ENCODE assay signal across 16 cellular contexts in genomic region chr16:83969771-83970429, GRCh38. TPM values are rescaled to one million over a fixed set of nuclear protein-coding genes. Genes with fewer than 3 reads are reported as not detected.
DNase-seq lines count a peak whose midpoint lies in the region; ATAC-seq and TF ChIP-seq lines count a peak whose summit lies in the region.
"Had no signal": no experiment of that assay in that cellular context is flagged by ENCODE, and none has a peak within 500 bp of the region (broad histone marks: within the 10 kb centered on the region; RNA-seq: fewer than 3 reads in every experiment).

No MANE protein-coding gene starts in this region.

- no peak for ATAC-seq in activated B cell treated with CpG ODN at 0.5 μM for 24 hours (ENCODE audit: low read depth)
- ATAC-seq in left lobe of liver = peak; percentile 10
- peak; percentile 6 for ATAC-seq in sciatic nerve
- ATAC-seq in activated T-cell treated with anti-CD3 and anti-CD28 coated beads, Interleukin-2, amount 50 U/mL, for 4 hours = no peak
- ATAC-seq: activated CD8-positive, alpha-beta T cell treated with anti-CD3 and anti-CD28 coated beads, Interleukin-2, amount 10 ng/mL, durations not matched to agents 7 days and 5 days; activated T-helper 17 cell treated with anti-CD3 and anti-CD28 coated beads, Interleukin-2, amount 50 U/mL, for 72 hours; upper lobe of right lung had no signal

- no peak for TF ChIP-seq CTCF in activated B cell treated with CpG ODN at 0.5 μM for 24 hours (IDR thresholded peaks at IDR 0.05)

- no peaks in the 10 kb centered on the region for H3K4me1 ChIP-seq in effector memory CD4-positive, alpha-beta T cell (ENCODE audit: control insufficient read depth, insufficient read depth, low read length, poor library complexity, severe bottlenecking)
- H3K4me1 ChIP-seq: upper lobe of right lung had no signal

- H3K9me3 Mint-ChIP-seq in activated naive CD4-positive, alpha-beta T cell treated with anti-CD3 and anti-CD28 coated beads, Interleukin-2, amount 50 U/mL, for 24 hours = no peaks in the 10 kb centered on the region
- no peaks in the 10 kb centered on the region for H3K9me3 Mint-ChIP-seq in activated B cell treated with CpG ODN at 0.5 μM for 24 hours
- no peaks in the 10 kb centered on the region for H3K9me3 Mint-ChIP-seq in activated T-cell treated with anti-CD3 and anti-CD28 coated beads, Interleukin-2, amount 50 U/mL, for 4 hours
- H3K9me3 Mint-ChIP-seq: activated T-helper 17 cell treated with anti-CD3 and anti-CD28 coated beads, Interleukin-2, amount 50 U/mL, for 72 hours; CD4-positive, alpha-beta T cell had no signal

- CTCF ChIA-PET in activated B cell treated with CpG ODN at 0.5 μM for 24 hours (lab: Charles Lee) = no interaction called here

- H3K27ac Mint-ChIP-seq in activated naive CD4-positive, alpha-beta T cell treated with anti-CD3 and anti-CD28 coated beads, Interleukin-2, amount 50 U/mL, for 24 hours = no peak overlapping the region
- H3K27ac Mint-ChIP-seq in activated B cell treated with CpG ODN at 0.5 μM for 24 hours = no peak overlapping the region
- H3K27ac Mint-ChIP-seq: activated CD8-positive, alpha-beta T cell treated with anti-CD3 and anti-CD28 coated beads, Interleukin-2, amount 10 ng/mL, durations not matched to agents 7 days and 5 days; activated T-helper 17 cell treated with anti-CD3 and anti-CD28 coated beads, Interleukin-2, amount 50 U/mL, for 72 hours; CD4-positive, alpha-beta T cell had no signal

- POLR2A ChIA-PET in activated B cell treated with CpG ODN at 0.5 μM for 24 hours (lab: Charles Lee) = no interaction called here

- intact Hi-C loops in activated B cell treated with CpG ODN at 0.5 μM for 24 hours (cut with micrococcal nuclease) (no loop called here), sciatic nerve (cut with DNase I) (loop anchor here (5.0 to 10.0 kb wide), 3 partner anchors 82 to 515 kb away; no protein-coding TSS in a partner anchor)

- peaks cover 15% of the 10 kb centered on the region for H3K27me3 Mint-ChIP-seq in activated naive CD4-positive, alpha-beta T cell treated with anti-CD3 and anti-CD28 coated beads, Interleukin-2, amount 50 U/mL, for 24 hours
- peaks cover 29% of the 10 kb centered on the region for H3K27me3 Mint-ChIP-seq in activated B cell treated with CpG ODN at 0.5 μM for 24 hours
- peaks cover 26% of the 10 kb centered on the region for H3K27me3 Mint-ChIP-seq in activated T-cell treated with anti-CD3 and anti-CD28 coated beads, Interleukin-2, amount 50 U/mL, for 4 hours (ENCODE audit: low read depth)

- peaks cover 21% of the 10 kb centered on the region for H3K27me3 ChIP-seq in effector memory CD4-positive, alpha-beta T cell (replicated peaks; ENCODE audit: control insufficient read depth, insufficient read depth, low read length, poor library complexity, severe bottlenecking)

- H3K27ac ChIP-seq in effector memory CD4-positive, alpha-beta T cell (ENCODE audit: insufficient read depth, low read length, poor library complexity, severe bottlenecking) = no peak overlapping the region
- H3K27ac ChIP-seq: upper lobe of right lung had no signal

- DNase-seq in activated naive CD4-positive, alpha-beta T cell (lab: John Stamatoyannopoulos, UW) = no peak
- DNase-seq in activated B cell treated with CpG ODN at 0.5 μM for 24 hours (no peak), left lobe of liver (ENCODE audit: low spot score) (no peak), sciatic nerve (ENCODE audit: low spot score) (no peak)
- no peak for DNase-seq in activated CD8-positive, alpha-beta memory T cell treated with anti-CD3 and anti-CD28 coated beads, Interleukin-2, amount 50 U/mL, for 48 hours
- no peak for DNase-seq in effector memory CD4-positive, alpha-beta T cell
- no peak for DNase-seq in activated T-cell treated with anti-CD3 and anti-CD28 coated beads, Interleukin-2, amount 50 U/mL, for 4 hours
- DNase-seq: activated CD8-positive, alpha-beta T cell treated with anti-CD3 and anti-CD28 coated beads, Interleukin-2, amount 10 ng/mL, durations not matched to agents 7 days and 5 days; CD4-positive, alpha-beta T cell; cortex of kidney; NCI-H1048; stimulated activated naive CD4-positive, alpha-beta T cell; upper lobe of right lung had no signal

- peak overlapping the region; percentile 3 for H3K4me3 Mint-ChIP-seq in activated naive CD4-positive, alpha-beta T cell treated with anti-CD3 and anti-CD28 coated beads, Interleukin-2, amount 50 U/mL, for 24 hours
- peak overlapping the region; percentile 11 for H3K4me3 Mint-ChIP-seq in activated B cell treated with CpG ODN at 0.5 μM for 24 hours
- H3K4me3 Mint-ChIP-seq in activated T-cell treated with anti-CD3 and anti-CD28 coated beads, Interleukin-2, amount 50 U/mL, for 4 hours = no peak overlapping the region
- H3K4me3 Mint-ChIP-seq: activated CD8-positive, alpha-beta T cell treated with anti-CD3 and anti-CD28 coated beads, Interleukin-2, amount 10 ng/mL, durations not matched to agents 7 days and 5 days; activated T-helper 17 cell treated with anti-CD3 and anti-CD28 coated beads, Interleukin-2, amount 50 U/mL, for 72 hours; CD4-positive, alpha-beta T cell had no signal

- no peaks in the 10 kb centered on the region for H3K36me3 Mint-ChIP-seq in activated naive CD4-positive, alpha-beta T cell treated with anti-CD3 and anti-CD28 coated beads, Interleukin-2, amount 50 U/mL, for 24 hours
- H3K36me3 Mint-ChIP-seq in activated B cell treated with CpG ODN at 0.5 μM for 24 hours (ENCODE audit: low read depth) = no peaks in the 10 kb centered on the region
- no peaks in the 10 kb centered on the region for H3K36me3 Mint-ChIP-seq in activated T-cell treated with anti-CD3 and anti-CD28 coated beads, Interleukin-2, amount 50 U/mL, for 4 hours (ENCODE audit: insufficient read depth)

- no peaks in the 10 kb centered on the region for H3K36me3 ChIP-seq in effector memory CD4-positive, alpha-beta T cell (ENCODE audit: control insufficient read depth, insufficient read depth, low read length)
- H3K36me3 ChIP-seq: upper lobe of right lung had no signal

- no peak overlapping the region for H3K4me3 ChIP-seq in effector memory CD4-positive, alpha-beta T cell (ENCODE audit: insufficient read depth, low read depth, low read length, poor library complexity, severe bottlenecking)
- H3K4me3 ChIP-seq: upper lobe of right lung had no signal

- H3K9me3 ChIP-seq in effector memory CD4-positive, alpha-beta T cell (ENCODE audit: control insufficient read depth, low read length) = no peaks in the 10 kb centered on the region
- H3K9me3 ChIP-seq: upper lobe of right lung had no signal

- peaks cover 4% of the 10 kb centered on the region for H3K4me1 Mint-ChIP-seq in activated naive CD4-positive, alpha-beta T cell treated with anti-CD3 and anti-CD28 coated beads, Interleukin-2, amount 50 U/mL, for 24 hours
- H3K4me1 Mint-ChIP-seq in activated B cell treated with CpG ODN at 0.5 μM for 24 hours = peaks cover 5% of the 10 kb centered on the region
- H3K4me1 Mint-ChIP-seq in activated T-cell treated with anti-CD3 and anti-CD28 coated beads, Interleukin-2, amount 50 U/mL, for 4 hours (ENCODE audit: low read depth) = peaks cover 2% of the 10 kb centered on the region

RNA-seq across cellular contexts. Expression of gene NECAB2, which starts 1.9 kb away (rescaled TPM):
- total RNA-seq in activated B cell treated with CpG ODN at 0.5 μM for 24 hours (not detected in 2 replicates), left lobe of liver (12.9 TPM), sciatic nerve (0.80 TPM)
- not detected for total RNA-seq in activated T-cell treated with anti-CD3 and anti-CD28 coated beads, Interleukin-2, amount 50 U/mL, for 4 hours
- total RNA-seq: activated CD8-positive, alpha-beta T cell treated with anti-CD3 and anti-CD28 coated beads, Interleukin-2, amount 10 ng/mL, durations not matched to agents 7 days and 5 days; activated T-helper 17 cell treated with anti-CD3 and anti-CD28 coated beads, Interleukin-2, amount 50 U/mL, for 72 hours; CD4-positive, alpha-beta T cell; T-helper 1 cell treated with Interleukin-12 subunit alpha and Interleukin-12 subunit beta and Interleukin-4 antibody, amounts not matched to agents 30 ng/mL and 1 ng/mL, for 36 hours; upper lobe of right lung had no signal

RNA-seq across cellular contexts. Expression of gene OSGIN1, which starts 16.9 kb away (rescaled TPM):
- total RNA-seq in activated B cell treated with CpG ODN at 0.5 μM for 24 hours = 1.6 TPM in 2 replicates
- total RNA-seq in left lobe of liver = 89.4 TPM
- 11.5 TPM for total RNA-seq in sciatic nerve
- 1 to 10 TPM in 1 of 3 donors, under 1 TPM in 2; 0.63 to 1.9 (median 0.92) TPM for total RNA-seq in activated T-cell treated with anti-CD3 and anti-CD28 coated beads, Interleukin-2, amount 50 U/mL, for 4 hours

Comparison
In these comparisons a context has a peak if more than half of its experiments do, and no peak if none do; other contexts are left out.
1. ATAC-seq: peak in left lobe of liver (single experiment) and sciatic nerve (single experiment); none in activated B cell treated with CpG ODN at 0.5 μM for 24 hours (single experiment) and activated T-cell treated with anti-CD3 and anti-CD28 coated beads, Interleukin-2, amount 50 U/mL, for 4 hours (0 of 2).